In the genomic region with DNA sequence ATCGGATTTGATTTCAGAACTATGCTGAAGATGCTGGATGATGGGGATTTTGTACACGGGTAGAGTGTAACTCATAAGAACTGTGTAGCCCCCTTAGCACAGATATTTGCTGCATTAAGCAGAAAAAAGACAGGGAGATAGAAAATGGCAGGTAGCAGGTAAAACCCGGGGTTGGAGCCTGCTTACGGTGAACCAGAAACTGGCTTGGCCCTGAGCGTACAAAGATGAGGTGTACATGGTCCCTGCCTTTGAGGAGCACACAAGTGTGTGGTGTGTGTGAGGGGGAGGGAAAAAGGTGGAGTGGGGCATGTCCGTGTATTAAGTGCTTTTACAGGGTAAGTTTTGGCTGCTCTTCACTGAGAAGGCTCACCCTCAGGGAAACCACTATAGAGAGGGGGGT, we compare ENCODE assay signal across 1 cellular context.
TF ChIP-seq lines count a peak whose summit lies in the region.

No MANE protein-coding gene starts in this region.

TF ChIP-seq in HepG2, 621 proteins besides CTCF, POLR2A, EP300 and RAD21:
- TF ChIP-seq ZNF292 (CRISPR knock-in tag; IDR thresholded peaks at IDR 0.05; ENCODE audit: borderline replicate concordance, low read depth) (no peak), ZBTB38 (CRISPR knock-in tag; IDR thresholded peaks at IDR 0.05) (0 out of 2 replicates have a peak, but pooled peaks have one; percentile 24), SP2 (CRISPR knock-in tag; IDR thresholded peaks at IDR 0.05) (no peak)
- TF ChIP-seq, protein P1, sequence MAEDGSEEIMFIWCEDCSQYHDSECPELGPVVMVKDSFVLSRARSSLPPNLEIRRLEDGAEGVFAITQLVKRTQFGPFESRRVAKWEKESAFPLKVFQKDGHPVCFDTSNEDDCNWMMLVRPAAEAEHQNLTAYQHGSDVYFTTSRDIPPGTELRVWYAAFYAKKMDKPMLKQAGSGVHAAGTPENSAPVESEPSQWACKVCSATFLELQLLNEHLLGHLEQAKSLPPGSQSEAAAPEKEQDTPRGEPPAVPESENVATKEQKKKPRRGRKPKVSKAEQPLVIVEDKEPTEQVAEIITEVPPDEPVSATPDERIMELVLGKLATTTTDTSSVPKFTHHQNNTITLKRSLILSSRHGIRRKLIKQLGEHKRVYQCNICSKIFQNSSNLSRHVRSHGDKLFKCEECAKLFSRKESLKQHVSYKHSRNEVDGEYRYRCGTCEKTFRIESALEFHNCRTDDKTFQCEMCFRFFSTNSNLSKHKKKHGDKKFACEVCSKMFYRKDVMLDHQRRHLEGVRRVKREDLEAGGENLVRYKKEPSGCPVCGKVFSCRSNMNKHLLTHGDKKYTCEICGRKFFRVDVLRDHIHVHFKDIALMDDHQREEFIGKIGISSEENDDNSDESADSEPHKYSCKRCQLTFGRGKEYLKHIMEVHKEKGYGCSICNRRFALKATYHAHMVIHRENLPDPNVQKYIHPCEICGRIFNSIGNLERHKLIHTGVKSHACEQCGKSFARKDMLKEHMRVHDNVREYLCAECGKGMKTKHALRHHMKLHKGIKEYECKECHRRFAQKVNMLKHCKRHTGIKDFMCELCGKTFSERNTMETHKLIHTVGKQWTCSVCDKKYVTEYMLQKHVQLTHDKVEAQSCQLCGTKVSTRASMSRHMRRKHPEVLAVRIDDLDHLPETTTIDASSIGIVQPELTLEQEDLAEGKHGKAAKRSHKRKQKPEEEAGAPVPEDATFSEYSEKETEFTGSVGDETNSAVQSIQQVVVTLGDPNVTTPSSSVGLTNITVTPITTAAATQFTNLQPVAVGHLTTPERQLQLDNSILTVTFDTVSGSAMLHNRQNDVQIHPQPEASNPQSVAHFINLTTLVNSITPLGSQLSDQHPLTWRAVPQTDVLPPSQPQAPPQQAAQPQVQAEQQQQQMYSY (CRISPR knock-in tag; IDR thresholded peaks at IDR 0.05): peak; percentile 91
- TF ChIP-seq, protein P2, sequence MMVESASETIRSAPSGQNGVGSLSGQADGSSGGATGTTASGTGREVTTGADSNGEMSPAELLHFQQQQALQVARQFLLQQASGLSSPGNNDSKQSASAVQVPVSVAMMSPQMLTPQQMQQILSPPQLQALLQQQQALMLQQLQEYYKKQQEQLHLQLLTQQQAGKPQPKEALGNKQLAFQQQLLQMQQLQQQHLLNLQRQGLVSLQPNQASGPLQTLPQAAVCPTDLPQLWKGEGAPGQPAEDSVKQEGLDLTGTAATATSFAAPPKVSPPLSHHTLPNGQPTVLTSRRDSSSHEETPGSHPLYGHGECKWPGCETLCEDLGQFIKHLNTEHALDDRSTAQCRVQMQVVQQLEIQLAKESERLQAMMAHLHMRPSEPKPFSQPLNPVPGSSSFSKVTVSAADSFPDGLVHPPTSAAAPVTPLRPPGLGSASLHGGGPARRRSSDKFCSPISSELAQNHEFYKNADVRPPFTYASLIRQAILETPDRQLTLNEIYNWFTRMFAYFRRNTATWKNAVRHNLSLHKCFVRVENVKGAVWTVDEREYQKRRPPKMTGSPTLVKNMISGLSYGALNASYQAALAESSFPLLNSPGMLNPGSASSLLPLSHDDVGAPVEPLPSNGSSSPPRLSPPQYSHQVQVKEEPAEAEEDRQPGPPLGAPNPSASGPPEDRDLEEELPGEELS (CRISPR knock-in tag; IDR thresholded peaks at IDR 0.05): 0 out of 2 replicates have a peak, but pooled peaks have one; percentile 4
TF ChIP-seq in HepG2: peak in this region for 3.
